12 cellular contexts compared by ENCODE assay signal in genomic region chr18:40555914-40556313, GRCh38.
"Had no signal": no experiment of that assay in that cellular context is flagged by ENCODE, and none has a peak within 500 bp of the region (broad histone marks: within the 10 kb centered on the region; RNA-seq: fewer than 3 reads in every experiment).

No MANE protein-coding gene starts in this region.

- H3K27me3 ChIP-seq: dorsolateral prefrontal cortex had no signal

- ATAC-seq: activated CD8-positive, alpha-beta T cell treated with anti-CD3 and anti-CD28 coated beads for 36 hours; WTC11 had no signal

- H3K27ac ChIP-seq: dorsolateral prefrontal cortex had no signal

- DNase-seq: activated CD4-positive, alpha-beta T cell treated with anti-CD3 and anti-CD28 coated beads for 48 hours; activated CD8-positive, alpha-beta memory T cell treated with anti-CD3 and anti-CD28 coated beads, Interleukin-2, amount 50 U/mL, for 4 hours; activated CD8-positive, alpha-beta T cell treated with anti-CD3 and anti-CD28 coated beads for 36 hours; activated gamma-delta T cell; activated T-cell treated with anti-CD3 and anti-CD28 coated beads, Interleukin-2, amount 50 U/mL, for 48 hours; dorsolateral prefrontal cortex; endodermal cell; erythroblast; glutamatergic neuron; kidney glomerular epithelial cell; posterior cingulate gyrus had no signal

- H3K4me3 ChIP-seq: dorsolateral prefrontal cortex had no signal
